31 cellular contexts compared by ENCODE assay signal in genomic region chr10:45444022-45444421, GRCh38.
"Had no signal": no experiment of that assay in that cellular context is flagged by ENCODE, and none has a peak within 500 bp of the region (broad histone marks: within the 10 kb centered on the region; RNA-seq: fewer than 3 reads in every experiment).

No MANE protein-coding gene starts in this region.

- H3K27ac Mint-ChIP-seq: activated CD4-positive, alpha-beta T cell treated with anti-CD3 and anti-CD28 coated beads for 36 hours; activated CD4-positive, alpha-beta T cell treated with anti-CD3 and anti-CD28 coated beads, Interleukin-2, amount 10 ng/mL, durations not matched to agents 7 days and 5 days; activated CD8-positive, alpha-beta T cell treated with anti-CD3 and anti-CD28 coated beads, Interleukin-2, amount 10 ng/mL, durations not matched to agents 7 days and 5 days; activated naive CD4-positive, alpha-beta T cell treated with anti-CD3 and anti-CD28 coated beads, Interleukin-2, amount 50 U/mL, for 24 hours; activated T-cell treated with anti-CD3 and anti-CD28 coated beads, Interleukin-2, amount 50 U/mL, for 24 hours; activated T-helper 2 cell treated with anti-CD3 and anti-CD28 coated beads, Interferon-gamma antibody, Interleukin-2, Interleukin-4, amounts not matched to agents 10 μg/mL and 5 μg/mL and 100 μg/mL, durations not matched to agents 14 hours and 24 hours and 36 hours; T-helper 1 cell treated with Interleukin-12 subunit alpha and Interleukin-12 subunit beta and Interleukin-4 antibody, amounts not matched to agents 30 μg/mL and 1 μg/mL, for 36 hours; T-helper 2 cell treated with Interferon-gamma antibody and Interleukin-4, amounts not matched to agents 5 μg/mL and 100 μg/mL, for 36 hours; WTC11 had no signal

- H3K36me3 ChIP-seq: adrenal gland, breast epithelium, MG63, SJSA1 had no signal

- H3K4me3 Mint-ChIP-seq: activated CD4-positive, alpha-beta T cell treated with anti-CD3 and anti-CD28 coated beads for 36 hours; activated CD4-positive, alpha-beta T cell treated with anti-CD3 and anti-CD28 coated beads, Interleukin-2, amount 10 ng/mL, durations not matched to agents 7 days and 5 days; activated CD8-positive, alpha-beta T cell treated with anti-CD3 and anti-CD28 coated beads, Interleukin-2, amount 10 ng/mL, durations not matched to agents 7 days and 5 days; activated naive CD4-positive, alpha-beta T cell treated with anti-CD3 and anti-CD28 coated beads, Interleukin-2, amount 50 U/mL, for 24 hours; activated T-cell treated with anti-CD3 and anti-CD28 coated beads, Interleukin-2, amount 50 U/mL, for 24 hours; T-helper 1 cell treated with Interleukin-12 subunit alpha and Interleukin-12 subunit beta and Interleukin-4 antibody, amounts not matched to agents 30 μg/mL and 1 μg/mL, for 36 hours; T-helper 2 cell treated with Interferon-gamma antibody and Interleukin-4, amounts not matched to agents 5 μg/mL and 100 μg/mL, for 36 hours; WTC11 had no signal

- H3K9ac ChIP-seq: SK-N-SH had no signal

- H3K27me3 Mint-ChIP-seq: activated naive CD4-positive, alpha-beta T cell treated with anti-CD3 and anti-CD28 coated beads, Interleukin-2, amount 50 U/mL, for 24 hours; activated T-cell treated with anti-CD3 and anti-CD28 coated beads, Interleukin-2, amount 50 U/mL, for 24 hours had no signal

- H3K4me2 ChIP-seq: SK-N-SH had no signal

- ATAC-seq: activated CD4-positive, alpha-beta T cell treated with anti-CD3 and anti-CD28 coated beads for 36 hours; activated CD4-positive, CD25-positive, alpha-beta regulatory T cell treated with anti-CD3 and anti-CD28 coated beads, Interleukin-2, amount 50 U/mL, for 24 hours; activated CD8-positive, alpha-beta T cell treated with anti-CD3 and anti-CD28 coated beads, Interleukin-2, amount 10 ng/mL, durations not matched to agents 7 days and 5 days; body of pancreas; Panc1; WTC11 had no signal

- H3K4me1 Mint-ChIP-seq: activated CD4-positive, alpha-beta T cell treated with anti-CD3 and anti-CD28 coated beads for 36 hours; activated CD4-positive, alpha-beta T cell treated with anti-CD3 and anti-CD28 coated beads, Interleukin-2, amount 10 ng/mL, durations not matched to agents 7 days and 5 days; activated naive CD4-positive, alpha-beta T cell treated with anti-CD3 and anti-CD28 coated beads, Interleukin-2, amount 50 U/mL, for 24 hours had no signal

- H3K27me3 ChIP-seq: adrenal gland, body of pancreas, breast epithelium, MG63, SJSA1 had no signal

- DNase-seq: activated CD4-positive, alpha-beta T cell treated with anti-CD3 and anti-CD28 coated beads for 36 hours; activated CD4-positive, alpha-beta T cell treated with anti-CD3 and anti-CD28 coated beads, Interleukin-2, amount 10 ng/mL, durations not matched to agents 7 days and 5 days; activated CD4-positive, alpha-beta T cell treated with anti-CD3 and anti-CD28 coated beads, Interleukin-2, amount 50 U/mL, for 48 hours; activated CD8-positive, alpha-beta T cell treated with anti-CD3 and anti-CD28 coated beads, Interleukin-2, amount 10 ng/mL, durations not matched to agents 7 days and 5 days; activated naive CD4-positive, alpha-beta T cell treated with Interleukin-2 at 50 U/mL for 16 hours; activated T-cell treated with anti-CD3 and anti-CD28 coated beads, Interleukin-2, amount 50 U/mL, for 24 hours; body of pancreas; Kasumi-1; KG1; MG63; NCI-H1048; NCI-H1105 treated with DMSO at 0.1 percent for 48 hours; NCI-H1436; NCI-H1694; NCI-H2029; NCI-H345; NCI-H524 treated with DMSO at 0.1 percent for 48 hours; SHP77 treated with DMSO at 0.1 percent for 48 hours; SK-N-SH had no signal

- H3K36me3 Mint-ChIP-seq: activated naive CD4-positive, alpha-beta T cell treated with anti-CD3 and anti-CD28 coated beads, Interleukin-2, amount 50 U/mL, for 24 hours; WTC11 had no signal

- H3K4me3 ChIP-seq: adrenal gland, body of pancreas, breast epithelium, MG63, SJSA1 had no signal

- H3K4me1 ChIP-seq: adrenal gland, breast epithelium, SJSA1 had no signal

- H3K9me3 ChIP-seq: adrenal gland, body of pancreas, MG63, SJSA1, SK-N-SH had no signal

- H3K27ac ChIP-seq: adrenal gland, breast epithelium, SJSA1 had no signal

- FAIRE-seq: astrocyte, TTC549 had no signal

- H3K9me3 Mint-ChIP-seq: activated CD4-positive, alpha-beta T cell treated with anti-CD3 and anti-CD28 coated beads, Interleukin-2, amount 10 ng/mL, durations not matched to agents 7 days and 5 days; activated naive CD4-positive, alpha-beta T cell treated with anti-CD3 and anti-CD28 coated beads, Interleukin-2, amount 50 U/mL, for 24 hours; activated T-cell treated with anti-CD3 and anti-CD28 coated beads, Interleukin-2, amount 50 U/mL, for 24 hours; activated T-helper 2 cell treated with anti-CD3 and anti-CD28 coated beads, Interferon-gamma antibody, Interleukin-2, Interleukin-4, amounts not matched to agents 10 μg/mL and 5 μg/mL and 100 μg/mL, durations not matched to agents 14 hours and 24 hours and 36 hours; T-helper 1 cell treated with Interleukin-12 subunit alpha and Interleukin-12 subunit beta and Interleukin-4 antibody, amounts not matched to agents 30 μg/mL and 1 μg/mL, for 36 hours; T-helper 2 cell treated with Interferon-gamma antibody and Interleukin-4, amounts not matched to agents 5 μg/mL and 100 μg/mL, for 36 hours; WTC11 had no signal
